In genomic region chr7:593324-594115, GRCh38 we compare ENCODE assay signal across 9 cellular contexts.
DNase-seq lines count a peak whose midpoint lies in the region; ATAC-seq, FAIRE-seq and TF ChIP-seq lines count a peak whose summit lies in the region.
"Had no signal": no experiment of that assay in that cellular context is flagged by ENCODE, and none has a peak within 500 bp of the region (broad histone marks: within the 10 kb centered on the region; RNA-seq: fewer than 3 reads in every experiment).

No MANE protein-coding gene starts in this region.

- H3K4me1 Mint-ChIP-seq in activated T-helper 1 cell treated with anti-CD3 and anti-CD28 coated beads, Interleukin-12 subunit alpha, Interleukin-12 subunit beta, Interleukin-2, Interleukin-4 antibody, amounts not matched to agents 30 ng/mL and 10 ng/mL and 1 ng/mL, durations not matched to agents 14 hours and 24 hours and 36 hours (ENCODE audit: low read depth) = peaks cover 22% of the 10 kb centered on the region
- peaks cover 9 to 35% (median 18%) of the 10 kb centered on the region in 7 donors for H3K4me1 Mint-ChIP-seq in naive thymus-derived CD4-positive, alpha-beta T cell
- no peaks in the 10 kb centered on the region for H3K4me1 Mint-ChIP-seq in Calu3 (ENCODE audit: low read depth, unreplicated experiment)

- peaks cover 0 to 11% of the 10 kb centered on the region in 2 donors for H3K4me1 ChIP-seq in naive thymus-derived CD4-positive, alpha-beta T cell (ENCODE audit: control insufficient read depth in 2 of 2, insufficient read depth in 2 of 2, low read length in 2 of 2)
- H3K4me1 ChIP-seq in upper lobe of left lung = peaks cover 0 to 10% (median 4%) of the 10 kb centered on the region in 4 donors

- no peak for FAIRE-seq in GM12892 (lab: Jason Lieb, UNC)

- CTCF ChIA-PET in GM10248 (lab: Yijun Ruan, JAX) = no interaction called here
- CTCF ChIA-PET in naive thymus-derived CD4-positive, alpha-beta T cell (lab: Charles Lee) = no interaction called here
- CTCF ChIA-PET in Calu3 (lab: Charles Lee) = no interaction called here

- TF ChIP-seq EP300 in upper lobe of left lung (IDR thresholded peaks at IDR 0.05) = no peak

- H3K27me3 ChIP-seq in naive thymus-derived CD4-positive, alpha-beta T cell (ENCODE audit: control insufficient read depth in 2 of 2, insufficient read depth in 2 of 2, low read length in 2 of 2) = no peaks in the 10 kb centered on the region
- H3K27me3 ChIP-seq in upper lobe of left lung = no peaks in the 10 kb centered on the region

- TF ChIP-seq POLR2A in upper lobe of left lung (IDR thresholded peaks at IDR 0.05) (no peak), GM12892 (IDR thresholded peaks at IDR 0.05; ENCODE audit: low read depth, low read length) (no peak)

- peaks cover 11% of the 10 kb centered on the region for H3K9me3 Mint-ChIP-seq in activated T-helper 1 cell treated with anti-CD3 and anti-CD28 coated beads, Interleukin-12 subunit alpha, Interleukin-12 subunit beta, Interleukin-2, Interleukin-4 antibody, amounts not matched to agents 30 ng/mL and 10 ng/mL and 1 ng/mL, durations not matched to agents 14 hours and 24 hours and 36 hours
- peaks cover 0 to 7% (median 1%) of the 10 kb centered on the region in 11 donors for H3K9me3 Mint-ChIP-seq in naive thymus-derived CD4-positive, alpha-beta T cell
- H3K9me3 Mint-ChIP-seq in Calu3 (ENCODE audit: low read depth, unreplicated experiment) = peaks cover 5% of the 10 kb centered on the region

- no peaks in the 10 kb centered on the region for H3K9me3 ChIP-seq in naive thymus-derived CD4-positive, alpha-beta T cell (ENCODE audit: control insufficient read depth in 2 of 3, low read length in 3 of 3)
- no peaks in the 10 kb centered on the region for H3K9me3 ChIP-seq in upper lobe of left lung

- TF ChIP-seq CTCF in GM10248 (IDR thresholded peaks at IDR 0.05; ENCODE audit: control extremely low read depth, extremely low read depth, low read depth, missing control alignments) = no peak
- no peak for TF ChIP-seq CTCF in GM20000 (IDR thresholded peaks at IDR 0.05; ENCODE audit: extremely low read depth, missing control alignments)
- no peak for TF ChIP-seq CTCF in upper lobe of left lung (IDR thresholded peaks at IDR 0.05)
- no peak for TF ChIP-seq CTCF in Calu3 (IDR thresholded peaks at IDR 0.05; ENCODE audit: unreplicated experiment)

- H3K27me3 Mint-ChIP-seq in activated T-helper 1 cell treated with anti-CD3 and anti-CD28 coated beads, Interleukin-12 subunit alpha, Interleukin-12 subunit beta, Interleukin-2, Interleukin-4 antibody, amounts not matched to agents 30 ng/mL and 10 ng/mL and 1 ng/mL, durations not matched to agents 14 hours and 24 hours and 36 hours (ENCODE audit: insufficient read depth) = no peaks in the 10 kb centered on the region
- H3K27me3 Mint-ChIP-seq in naive thymus-derived CD4-positive, alpha-beta T cell = no peaks in the 10 kb centered on the region
- H3K27me3 Mint-ChIP-seq in Calu3 (ENCODE audit: unreplicated experiment) = peaks cover 4% of the 10 kb centered on the region

- intact Hi-C loops in activated T-helper 1 cell treated with anti-CD3 and anti-CD28 coated beads, Interleukin-12 subunit alpha, Interleukin-12 subunit beta, Interleukin-2, Interleukin-4 antibody, amounts not matched to agents 30 ng/mL and 10 ng/mL and 1 ng/mL, durations not matched to agents 14 hours and 24 hours and 36 hours (cut with micrococcal nuclease) = loop anchor here (1.0 kb wide), 1 partner anchor 8 kb away; no protein-coding TSS in a partner anchor
- intact Hi-C loops in naive thymus-derived CD4-positive, alpha-beta T cell (cut with micrococcal nuclease) = no loop called here
- intact Hi-C loops in Calu3 (cut with micrococcal nuclease; ENCODE audit: unreplicated experiment) = no loop called here

- H3K36me3 ChIP-seq in naive thymus-derived CD4-positive, alpha-beta T cell (ENCODE audit: control insufficient read depth in 2 of 3, insufficient read depth in 3 of 3, low read length in 3 of 3) = peaks cover 0 to 22% (median 0%) of the 10 kb centered on the region in 3 experiments
- H3K36me3 ChIP-seq in upper lobe of left lung = peaks cover 0 to 8% (median 0%) of the 10 kb centered on the region in 4 donors

- POLR2A ChIA-PET in GM10248 (lab: Yijun Ruan, JAX) = interaction anchor here (1.0 kb wide), 1 partner anchor 9 kb away, joined by 3 read pairs; no protein-coding TSS in a partner anchor
- POLR2A ChIA-PET in naive thymus-derived CD4-positive, alpha-beta T cell (lab: Charles Lee) = no interaction called here

- no peak overlapping the region for H3K4me3 ChIP-seq in naive thymus-derived CD4-positive, alpha-beta T cell (ENCODE audit: low read length)
- no peak overlapping the region for H3K4me3 ChIP-seq in upper lobe of left lung

- no TSS peak for BruUV-seq in Calu3 (replicated peaks; lab: Mats Ljungman, UMichigan)

- H3K27ac Mint-ChIP-seq in activated T-helper 1 cell treated with anti-CD3 and anti-CD28 coated beads, Interleukin-12 subunit alpha, Interleukin-12 subunit beta, Interleukin-2, Interleukin-4 antibody, amounts not matched to agents 30 ng/mL and 10 ng/mL and 1 ng/mL, durations not matched to agents 14 hours and 24 hours and 36 hours = no peak overlapping the region
- H3K27ac Mint-ChIP-seq in naive thymus-derived CD4-positive, alpha-beta T cell = peak overlapping the region in 5 of 9 donors; percentile 11 to 45 (median 23)
- no peak overlapping the region for H3K27ac Mint-ChIP-seq in Calu3 (ENCODE audit: unreplicated experiment)

- peak overlapping the region; percentile 22 for H3K4me3 Mint-ChIP-seq in activated T-helper 1 cell treated with anti-CD3 and anti-CD28 coated beads, Interleukin-12 subunit alpha, Interleukin-12 subunit beta, Interleukin-2, Interleukin-4 antibody, amounts not matched to agents 30 ng/mL and 10 ng/mL and 1 ng/mL, durations not matched to agents 14 hours and 24 hours and 36 hours
- H3K4me3 Mint-ChIP-seq in naive thymus-derived CD4-positive, alpha-beta T cell = peak overlapping the region in 5 of 10 donors; percentile 25 to 50 (median 34)
- H3K4me3 Mint-ChIP-seq in Calu3 (ENCODE audit: low read depth, unreplicated experiment) = no peak overlapping the region

- WGBS in upper lobe of left lung, 2 donors = 74 to 83% methylated on average over 9 to 34 of the region's 34 CpGs

- ATAC-seq in naive thymus-derived CD4-positive, alpha-beta T cell = peak; percentile 12
- ATAC-seq in upper lobe of left lung (ENCODE audit: low FRiP score in 2 of 2) = no peak

- no peak overlapping the region for H3K27ac ChIP-seq in naive thymus-derived CD4-positive, alpha-beta T cell (ENCODE audit: low read depth, low read length)
- no peak overlapping the region for H3K27ac ChIP-seq in upper lobe of left lung

- peak; percentile 60 for DNase-seq in GM10248 (ENCODE audit: extremely low spot score)
- peak; percentile 74 for DNase-seq in GM20000 (ENCODE audit: low spot score)
- DNase-seq in activated T-helper 1 cell treated with anti-CD3 and anti-CD28 coated beads, Interleukin-12 subunit alpha, Interleukin-12 subunit beta, Interleukin-2, Interleukin-4 antibody, amounts not matched to agents 30 ng/mL and 10 ng/mL and 1 ng/mL, durations not matched to agents 14 hours and 24 hours and 36 hours (ENCODE audit: low spot score) = no peak
- peak in 1 of 9 donors; percentile 50 for DNase-seq in naive thymus-derived CD4-positive, alpha-beta T cell
- no peak for DNase-seq in NCI-H446 treated with DMSO at 0.1 percent for 48 hours (lab: John Stamatoyannopoulos, UW)
- DNase-seq in upper lobe of left lung = no peak
- no peak for DNase-seq in Calu3
- DNase-seq in GM12892 (ENCODE audit: insufficient read length) = no peak
- DNase-seq: DMS79 had no signal

- peaks cover 13% of the 10 kb centered on the region for H3K36me3 Mint-ChIP-seq in activated T-helper 1 cell treated with anti-CD3 and anti-CD28 coated beads, Interleukin-12 subunit alpha, Interleukin-12 subunit beta, Interleukin-2, Interleukin-4 antibody, amounts not matched to agents 30 ng/mL and 10 ng/mL and 1 ng/mL, durations not matched to agents 14 hours and 24 hours and 36 hours (ENCODE audit: low read depth)
- peaks cover 6 to 20% (median 10%) of the 10 kb centered on the region in 5 donors for H3K36me3 Mint-ChIP-seq in naive thymus-derived CD4-positive, alpha-beta T cell
- H3K36me3 Mint-ChIP-seq in Calu3 (ENCODE audit: insufficient read depth, unreplicated experiment) = peaks cover 13% of the 10 kb centered on the region

Comparison
In these comparisons a context has a peak if more than half of its experiments do, and no peak if none do; other contexts are left out.
1. DNase-seq: peak in GM10248 (single experiment) and GM20000 (single experiment); none in activated T-helper 1 cell treated with anti-CD3 and anti-CD28 coated beads, Interleukin-12 subunit alpha, Interleukin-12 subunit beta, Interleukin-2, Interleukin-4 antibody, amounts not matched to agents 30 ng/mL and 10 ng/mL and 1 ng/mL, durations not matched to agents 14 hours and 24 hours and 36 hours (single experiment), NCI-H446 treated with DMSO at 0.1 percent for 48 hours (single experiment), upper lobe of left lung (0 of 2), Calu3 (single experiment) and GM12892 (single experiment).
2. H3K27ac Mint-ChIP-seq: peak in naive thymus-derived CD4-positive, alpha-beta T cell (5 of 9); none in activated T-helper 1 cell treated with anti-CD3 and anti-CD28 coated beads, Interleukin-12 subunit alpha, Interleukin-12 subunit beta, Interleukin-2, Interleukin-4 antibody, amounts not matched to agents 30 ng/mL and 10 ng/mL and 1 ng/mL, durations not matched to agents 14 hours and 24 hours and 36 hours (single experiment) and Calu3 (single experiment).